15 cellular contexts compared by ENCODE assay signal in the genomic region with DNA sequence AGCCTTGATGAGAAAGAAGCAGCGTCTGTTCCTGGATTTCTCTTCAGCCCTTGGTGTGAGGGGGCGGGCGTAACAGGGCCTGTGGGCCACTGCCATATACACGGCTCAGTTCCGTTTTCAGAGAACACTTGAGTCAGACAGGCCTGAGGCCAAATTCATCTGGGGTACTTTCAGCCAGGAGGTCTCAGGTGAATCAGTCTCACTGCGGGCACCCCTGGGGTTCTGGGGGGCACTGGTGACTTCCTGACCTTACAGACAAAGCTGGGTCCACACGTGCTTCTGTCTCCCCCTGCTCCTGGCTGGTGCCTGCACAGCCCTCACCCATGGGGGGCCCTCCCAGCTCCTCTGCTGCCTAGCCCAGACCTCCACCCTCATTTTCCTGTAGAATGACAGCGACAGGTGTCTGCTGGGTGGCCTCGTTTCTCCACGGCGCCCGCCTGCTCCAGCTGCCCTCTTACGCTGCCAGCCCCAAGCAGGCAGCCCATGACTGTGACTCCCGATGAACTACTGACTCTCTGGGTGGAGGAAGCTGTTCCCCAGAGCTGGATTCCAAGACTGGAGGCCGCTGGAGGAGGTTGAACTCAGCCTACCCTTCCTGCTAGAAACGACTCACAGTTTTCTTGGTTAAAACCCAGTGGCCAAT.
A peak's percentile ranks its signal among the peaks of the same experiment; 100 is the strongest.
DNase-seq lines count a peak whose midpoint lies in the region; ATAC-seq and TF ChIP-seq lines count a peak whose summit lies in the region.
"Had no signal": no experiment of that assay in that cellular context is flagged by ENCODE, and none has a peak within 500 bp of the region (broad histone marks: within the 10 kb centered on the region; RNA-seq: fewer than 3 reads in every experiment).

No MANE protein-coding gene starts in this region.

- peaks cover 85% of the 10 kb centered on the region for H3K4me1 ChIP-seq in BLaER1
- H3K4me1 ChIP-seq in endodermal cell (ENCODE audit: control insufficient read depth, insufficient read depth, low read length) = no peaks in the 10 kb centered on the region
- H3K4me1 ChIP-seq in neuronal stem cell (ENCODE audit: control insufficient read depth in 2 of 2, insufficient read depth in 1 of 2, low read depth in 1 of 2, low read length in 2 of 2) = peaks cover 4 to 16% of the 10 kb centered on the region in 2 donors

- H2BK120ac ChIP-seq in neuronal stem cell (ENCODE audit: low read depth, low read length) = no peak overlapping the region

- H2BK5ac ChIP-seq in neuronal stem cell (ENCODE audit: low read length) = no peak overlapping the region

- DNase-seq in H7 (peak; percentile 24), endodermal cell (peak; percentile 18), neuronal stem cell (ENCODE audit: low spot score) (no peak), NCI-H2107 treated with DMSO at 0.1 percent for 48 hours (lab: John Stamatoyannopoulos, UW; ENCODE audit: unreplicated experiment) (no peak), OCI-M1 (lab: John Stamatoyannopoulos, UW) (no peak)
- DNase-seq: CD8-positive, alpha-beta T cell; COR-L47; DMS153; DND-41; GDM1; GM23248 had no signal

- H3K36me3 Mint-ChIP-seq in endodermal cell (ENCODE audit: low read depth) = no peaks in the 10 kb centered on the region
- H3K36me3 Mint-ChIP-seq: CD14-positive monocyte; CD8-positive, alpha-beta T cell had no signal

- H3K79me1 ChIP-seq in neuronal stem cell (ENCODE audit: low read depth, low read length) = no peaks in the 10 kb centered on the region

- no peak overlapping the region for H2AK5ac ChIP-seq in neuronal stem cell (ENCODE audit: low read depth, low read length)

- TF ChIP-seq CTCF in endodermal cell (conservative IDR thresholded peaks at IDR 0.05) = no peak

- H3K14ac ChIP-seq in neuronal stem cell (ENCODE audit: low read length) = no peak overlapping the region

- no peaks in the 10 kb centered on the region for H3K9me3 ChIP-seq in BLaER1
- H3K9me3 ChIP-seq in endodermal cell (ENCODE audit: control insufficient read depth, low read length) = no peaks in the 10 kb centered on the region
- no peaks in the 10 kb centered on the region for H3K9me3 ChIP-seq in neuronal stem cell (replicated peaks in 1 of 2; ENCODE audit: control insufficient read depth in 2 of 2, insufficient read depth in 1 of 2, low read depth in 1 of 2, low read length in 2 of 2)

- H3K4me3 ChIP-seq in BLaER1 (no peak overlapping the region), H7 (ENCODE audit: insufficient read depth, low read depth, low read length) (no peak overlapping the region), endodermal cell (ENCODE audit: low read length) (no peak overlapping the region), neuronal stem cell (ENCODE audit: low read length in 2 of 2) (no peak overlapping the region)
- H3K4me3 ChIP-seq: GM23248 had no signal

- no peaks in the 10 kb centered on the region for H3K27me3 Mint-ChIP-seq in endodermal cell (ENCODE audit: insufficient read depth)
- H3K27me3 Mint-ChIP-seq: B cell had no signal

- H3K9ac ChIP-seq in BLaER1 (no peak overlapping the region), endodermal cell (ENCODE audit: extremely low read depth, low read length, poor library complexity, severe bottlenecking) (no peak overlapping the region), neuronal stem cell (ENCODE audit: low read depth, low read length, poor library complexity) (no peak overlapping the region)
- H3K9ac ChIP-seq: GM23248 had no signal

- H3K4me1 Mint-ChIP-seq in endodermal cell = no peaks in the 10 kb centered on the region
- H3K4me1 Mint-ChIP-seq: B cell, CD14-positive monocyte had no signal

- no peak overlapping the region for H3K4ac ChIP-seq in neuronal stem cell (ENCODE audit: low read length)

- H3K4me2 ChIP-seq in BLaER1 (peak overlapping the region; percentile 82), neuronal stem cell (ENCODE audit: insufficient read depth, low read length, poor library complexity, severe bottlenecking) (no peak overlapping the region)

- no peak for ATAC-seq in GM21360 (IDR thresholded peaks at IDR 0.05; ENCODE audit: unreplicated experiment)
- ATAC-seq: CD8-positive, alpha-beta T cell had no signal

- H4K8ac ChIP-seq in neuronal stem cell (ENCODE audit: low read depth, low read length) = peak overlapping the region; percentile 73

- no peak overlapping the region for H3K4me3 Mint-ChIP-seq in endodermal cell
- H3K4me3 Mint-ChIP-seq: B cell; CD14-positive monocyte; CD8-positive, alpha-beta T cell had no signal

- no peak overlapping the region for H2BK12ac ChIP-seq in neuronal stem cell (ENCODE audit: low read length)

- H3K27ac ChIP-seq in BLaER1 (peak overlapping the region; percentile 37), endodermal cell (ENCODE audit: low read depth, low read length) (no peak overlapping the region), neuronal stem cell (replicated peaks; ENCODE audit: low read length) (no peak overlapping the region)
- H3K27ac ChIP-seq: GM23248 had no signal

- H2AFZ ChIP-seq in neuronal stem cell (ENCODE audit: low read length) = no peak overlapping the region
- H2AFZ ChIP-seq: GM23248 had no signal

- H3K18ac ChIP-seq in neuronal stem cell (ENCODE audit: low read length) = peak overlapping the region; percentile 78

- H3K23ac ChIP-seq in neuronal stem cell (ENCODE audit: low read depth, low read length, poor library complexity) = no peak overlapping the region

- H3K27me3 ChIP-seq in BLaER1 = peaks cover 22% of the 10 kb centered on the region
- no peaks in the 10 kb centered on the region for H3K27me3 ChIP-seq in H7 (ENCODE audit: control insufficient read depth, insufficient read depth, low read length)
- H3K27me3 ChIP-seq in endodermal cell (ENCODE audit: control insufficient read depth, insufficient read depth, low read length, poor library complexity, severe bottlenecking) = no peaks in the 10 kb centered on the region
- no peaks in the 10 kb centered on the region for H3K27me3 ChIP-seq in neuronal stem cell (ENCODE audit: control insufficient read depth in 3 of 3, insufficient read depth in 3 of 3, low read depth in 1 of 3, low read length in 3 of 3)

- WGBS in endodermal cell (ENCODE audit: insufficient coverage in 1 of 2, insufficient read length in 1 of 2), 2 experiments = 83 to 98% methylated on average over 11 to 16 of the region's 16 CpGs
- no CpG with 5 or more reads among the region's 16 CpGs for WGBS in neuronal stem cell (ENCODE audit: extremely low coverage in 2 of 2, insufficient read length in 2 of 2, insufficient replicate concordance in 1 of 2), 2 donors

- H4K91ac ChIP-seq in neuronal stem cell (ENCODE audit: low read depth, low read length, poor library complexity) = peak overlapping the region; percentile 57

- no peaks in the 10 kb centered on the region for H4K20me1 ChIP-seq in BLaER1

- H3K36me3 ChIP-seq in BLaER1 (no peaks in the 10 kb centered on the region), H7 (replicated peaks; ENCODE audit: control insufficient read depth, insufficient read depth, low read length) (no peaks in the 10 kb centered on the region), endodermal cell (ENCODE audit: control insufficient read depth, insufficient read depth, low read length) (no peaks in the 10 kb centered on the region), neuronal stem cell (replicated peaks in 1 of 2; ENCODE audit: control insufficient read depth in 2 of 2, insufficient read depth in 2 of 2, low read length in 2 of 2) (no peaks in the 10 kb centered on the region)

- H2BK15ac ChIP-seq in neuronal stem cell (ENCODE audit: low read length) = peak overlapping the region; percentile 60

- H3K27ac Mint-ChIP-seq in endodermal cell = no peak overlapping the region
- H3K27ac Mint-ChIP-seq: B cell; CD14-positive monocyte; CD8-positive, alpha-beta T cell had no signal

- H3K9me3 Mint-ChIP-seq in endodermal cell = no peaks in the 10 kb centered on the region
- H3K9me3 Mint-ChIP-seq: CD8-positive, alpha-beta T cell had no signal

Comparison
In these comparisons a context has a peak if more than half of its experiments do, and no peak if none do; other contexts are left out.
1. DNase-seq: peak in H7 (single experiment) and endodermal cell (single experiment); none in neuronal stem cell (single experiment), NCI-H2107 treated with DMSO at 0.1 percent for 48 hours (single experiment) and OCI-M1 (single experiment).